ENCODE assay signal across 1 cellular context in the genomic region with DNA sequence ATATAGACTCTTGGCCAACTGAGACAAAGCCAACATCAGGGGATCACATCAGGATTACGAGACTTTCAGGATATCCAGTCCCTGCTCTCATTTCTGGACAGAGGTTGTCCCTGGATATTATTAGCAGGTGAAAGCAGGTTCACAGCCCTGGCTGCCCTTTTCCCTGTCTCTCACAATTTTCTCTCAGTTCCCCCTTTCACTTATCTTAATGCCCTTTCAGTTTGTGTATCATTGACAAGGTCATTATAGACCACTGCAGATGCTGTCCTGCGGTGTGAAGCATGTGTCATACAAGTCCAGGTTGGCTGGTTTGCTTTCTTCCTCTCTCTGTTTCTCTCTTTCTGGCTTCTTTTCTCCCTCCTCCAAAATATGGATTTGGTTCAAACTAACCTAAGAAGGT.
TF ChIP-seq lines count a peak whose summit lies in the region.

No MANE protein-coding gene starts in this region.

TF ChIP-seq in GM12878, 131 proteins besides CTCF, POLR2A, EP300 and RAD21 (continued from another document):
- no peak for TF ChIP-seq RB1 (IDR thresholded peaks at IDR 0.05; ENCODE audit: borderline replicate concordance)
- peak; percentile 92 for TF ChIP-seq IKZF1 (conservative IDR thresholded peaks at IDR 0.05)
- TF ChIP-seq RAD51 (IDR thresholded peaks at IDR 0.05), result no peak
- peak; percentile 69; the same call in 1 of the 2 replicates for TF ChIP-seq IRF4 (IDR thresholded peaks at IDR 0.05; ENCODE audit: low read depth, low read length)
- TF ChIP-seq, protein P1, sequence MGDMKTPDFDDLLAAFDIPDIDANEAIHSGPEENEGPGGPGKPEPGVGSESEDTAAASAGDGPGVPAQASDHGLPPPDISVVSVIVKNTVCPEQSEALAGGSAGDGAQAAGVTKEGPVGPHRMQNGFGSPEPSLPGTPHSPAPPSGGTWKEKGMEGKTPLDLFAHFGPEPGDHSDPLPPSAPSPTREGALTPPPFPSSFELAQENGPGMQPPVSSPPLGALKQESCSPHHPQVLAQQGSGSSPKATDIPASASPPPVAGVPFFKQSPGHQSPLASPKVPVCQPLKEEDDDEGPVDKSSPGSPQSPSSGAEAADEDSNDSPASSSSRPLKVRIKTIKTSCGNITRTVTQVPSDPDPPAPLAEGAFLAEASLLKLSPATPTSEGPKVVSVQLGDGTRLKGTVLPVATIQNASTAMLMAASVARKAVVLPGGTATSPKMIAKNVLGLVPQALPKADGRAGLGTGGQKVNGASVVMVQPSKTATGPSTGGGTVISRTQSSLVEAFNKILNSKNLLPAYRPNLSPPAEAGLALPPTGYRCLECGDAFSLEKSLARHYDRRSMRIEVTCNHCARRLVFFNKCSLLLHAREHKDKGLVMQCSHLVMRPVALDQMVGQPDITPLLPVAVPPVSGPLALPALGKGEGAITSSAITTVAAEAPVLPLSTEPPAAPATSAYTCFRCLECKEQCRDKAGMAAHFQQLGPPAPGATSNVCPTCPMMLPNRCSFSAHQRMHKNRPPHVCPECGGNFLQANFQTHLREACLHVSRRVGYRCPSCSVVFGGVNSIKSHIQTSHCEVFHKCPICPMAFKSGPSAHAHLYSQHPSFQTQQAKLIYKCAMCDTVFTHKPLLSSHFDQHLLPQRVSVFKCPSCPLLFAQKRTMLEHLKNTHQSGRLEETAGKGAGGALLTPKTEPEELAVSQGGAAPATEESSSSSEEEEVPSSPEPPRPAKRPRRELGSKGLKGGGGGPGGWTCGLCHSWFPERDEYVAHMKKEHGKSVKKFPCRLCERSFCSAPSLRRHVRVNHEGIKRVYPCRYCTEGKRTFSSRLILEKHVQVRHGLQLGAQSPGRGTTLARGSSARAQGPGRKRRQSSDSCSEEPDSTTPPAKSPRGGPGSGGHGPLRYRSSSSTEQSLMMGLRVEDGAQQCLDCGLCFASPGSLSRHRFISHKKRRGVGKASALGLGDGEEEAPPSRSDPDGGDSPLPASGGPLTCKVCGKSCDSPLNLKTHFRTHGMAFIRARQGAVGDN (IDR thresholded peaks at IDR 0.05), result no peak
- no peak for TF ChIP-seq SREBF2 (IDR thresholded peaks at IDR 0.05; ENCODE audit: low read length)
- no peak for TF ChIP-seq CBX3 (IDR thresholded peaks at IDR 0.05; ENCODE audit: borderline replicate concordance, low read depth)
- TF ChIP-seq, protein P2, sequence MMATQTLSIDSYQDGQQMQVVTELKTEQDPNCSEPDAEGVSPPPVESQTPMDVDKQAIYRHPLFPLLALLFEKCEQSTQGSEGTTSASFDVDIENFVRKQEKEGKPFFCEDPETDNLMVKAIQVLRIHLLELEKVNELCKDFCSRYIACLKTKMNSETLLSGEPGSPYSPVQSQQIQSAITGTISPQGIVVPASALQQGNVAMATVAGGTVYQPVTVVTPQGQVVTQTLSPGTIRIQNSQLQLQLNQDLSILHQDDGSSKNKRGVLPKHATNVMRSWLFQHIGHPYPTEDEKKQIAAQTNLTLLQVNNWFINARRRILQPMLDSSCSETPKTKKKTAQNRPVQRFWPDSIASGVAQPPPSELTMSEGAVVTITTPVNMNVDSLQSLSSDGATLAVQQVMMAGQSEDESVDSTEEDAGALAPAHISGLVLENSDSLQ (IDR thresholded peaks at IDR 0.05), result peak; percentile 75
- TF ChIP-seq NR2C1 (IDR thresholded peaks at IDR 0.05), result no peak
- TF ChIP-seq RFX5 (IDR thresholded peaks at IDR 0.05; ENCODE audit: low read depth, low read length), result no peak
- no peak for TF ChIP-seq FOXK2 (IDR thresholded peaks at IDR 0.05)
- TF ChIP-seq RELA (IDR thresholded peaks at IDR 0.05; ENCODE audit: borderline replicate concordance, partially characterized antibody), result no peak
- no peak for TF ChIP-seq SMAD1 (IDR thresholded peaks at IDR 0.05; ENCODE audit: low read depth, partially characterized antibody)
- TF ChIP-seq EED (IDR thresholded peaks at IDR 0.05; ENCODE audit: low read depth), result peak; percentile 90
- TF ChIP-seq, protein P3, sequence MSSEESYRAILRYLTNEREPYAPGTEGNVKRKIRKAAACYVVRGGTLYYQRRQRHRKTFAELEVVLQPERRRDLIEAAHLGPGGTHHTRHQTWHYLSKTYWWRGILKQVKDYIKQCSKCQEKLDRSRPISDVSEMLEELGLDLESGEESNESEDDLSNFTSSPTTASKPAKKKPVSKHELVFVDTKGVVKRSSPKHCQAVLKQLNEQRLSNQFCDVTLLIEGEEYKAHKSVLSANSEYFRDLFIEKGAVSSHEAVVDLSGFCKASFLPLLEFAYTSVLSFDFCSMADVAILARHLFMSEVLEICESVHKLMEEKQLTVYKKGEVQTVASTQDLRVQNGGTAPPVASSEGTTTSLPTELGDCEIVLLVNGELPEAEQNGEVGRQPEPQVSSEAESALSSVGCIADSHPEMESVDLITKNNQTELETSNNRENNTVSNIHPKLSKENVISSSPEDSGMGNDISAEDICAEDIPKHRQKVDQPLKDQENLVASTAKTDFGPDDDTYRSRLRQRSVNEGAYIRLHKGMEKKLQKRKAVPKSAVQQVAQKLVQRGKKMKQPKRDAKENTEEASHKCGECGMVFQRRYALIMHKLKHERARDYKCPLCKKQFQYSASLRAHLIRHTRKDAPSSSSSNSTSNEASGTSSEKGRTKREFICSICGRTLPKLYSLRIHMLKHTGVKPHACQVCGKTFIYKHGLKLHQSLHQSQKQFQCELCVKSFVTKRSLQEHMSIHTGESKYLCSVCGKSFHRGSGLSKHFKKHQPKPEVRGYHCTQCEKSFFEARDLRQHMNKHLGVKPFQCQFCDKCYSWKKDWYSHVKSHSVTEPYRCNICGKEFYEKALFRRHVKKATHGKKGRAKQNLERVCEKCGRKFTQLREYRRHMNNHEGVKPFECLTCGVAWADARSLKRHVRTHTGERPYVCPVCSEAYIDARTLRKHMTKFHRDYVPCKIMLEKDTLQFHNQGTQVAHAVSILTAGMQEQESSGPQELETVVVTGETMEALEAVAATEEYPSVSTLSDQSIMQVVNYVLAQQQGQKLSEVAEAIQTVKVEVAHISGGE (CRISPR knock-in tag; IDR thresholded peaks at IDR 0.05), result no peak
- no peak for TF ChIP-seq CEBPB (IDR thresholded peaks at IDR 0.05; ENCODE audit: borderline replicate concordance in 1 of 2, low read depth in 2 of 2, low read length in 2 of 2)
- TF ChIP-seq IKZF2 (IDR thresholded peaks at IDR 0.05), result peak; percentile 88 to 93
- TF ChIP-seq GABPA (IDR thresholded peaks at IDR 0.05; ENCODE audit: low read depth), result no peak
